8 cellular contexts compared by ENCODE assay signal in genomic region chr16:67029249-67030096, GRCh38. TPM values are rescaled to one million over a fixed set of nuclear protein-coding genes. Genes with fewer than 3 reads are reported as not detected.
DNase-seq lines count a peak whose midpoint lies in the region; ATAC-seq and TF ChIP-seq lines count a peak whose summit lies in the region.

No MANE protein-coding gene starts in this region.

- peaks cover 11% of the 10 kb centered on the region for H3K27me3 Mint-ChIP-seq in GM23338 (ENCODE audit: insufficient read depth, low read depth, poor library complexity)
- H3K27me3 Mint-ChIP-seq in activated CD8-positive, alpha-beta T cell treated with anti-CD3 and anti-CD28 coated beads, Interleukin-2, amount 10 ng/mL, durations not matched to agents 7 days and 5 days (ENCODE audit: low read depth) = no peaks in the 10 kb centered on the region
- no peaks in the 10 kb centered on the region for H3K27me3 Mint-ChIP-seq in effector memory CD8-positive, alpha-beta T cell

- peak overlapping the region; percentile 90 to 93 for H3K18ac ChIP-seq in mesenchymal stem cell (ENCODE audit: low read depth in 1 of 2, low read length in 2 of 2)

- H3K27ac ChIP-seq in GM23338 (ENCODE audit: low read depth) = no peak overlapping the region
- H3K27ac ChIP-seq in MM.1S (ENCODE audit: low read length) = peak overlapping the region; percentile 75; the same call in 1 of the 2 replicates
- peak overlapping the region; percentile 51 for H3K27ac ChIP-seq in mesenchymal stem cell (ENCODE audit: low read length, poor library complexity, severe bottlenecking)

- H4K20me1 ChIP-seq in GM23338 (replicated peaks; ENCODE audit: insufficient read depth) (peaks cover 28% of the 10 kb centered on the region), MM.1S (ENCODE audit: insufficient read depth, low read length) (0 out of 2 replicates have a peak, but pooled peaks cover 6% of the 10 kb centered on the region)

- peak overlapping the region; percentile 84 for H3K4me3 ChIP-seq in GM23338
- peak overlapping the region; percentile 71 for H3K4me3 ChIP-seq in MM.1S (ENCODE audit: low read length)
- peak overlapping the region; percentile 88 to 89 for H3K4me3 ChIP-seq in mesenchymal stem cell (ENCODE audit: insufficient read depth in 1 of 2, low read depth in 1 of 2, low read length in 2 of 2)

- peak overlapping the region; percentile 56 for H4K8ac ChIP-seq in mesenchymal stem cell (ENCODE audit: low read length)

- peaks cover 3% of the 10 kb centered on the region for H3K79me1 ChIP-seq in mesenchymal stem cell (replicated peaks; ENCODE audit: low read length, poor library complexity, severe bottlenecking)

- no peak overlapping the region for H3K27ac Mint-ChIP-seq in GM23338
- H3K27ac Mint-ChIP-seq in activated CD8-positive, alpha-beta T cell treated with anti-CD3 and anti-CD28 coated beads, Interleukin-2, amount 10 ng/mL, durations not matched to agents 7 days and 5 days = peak overlapping the region; percentile 93
- peak overlapping the region; percentile 65 to 92 for H3K27ac Mint-ChIP-seq in effector memory CD8-positive, alpha-beta T cell

- H3K27me3 ChIP-seq in GM23338 (ENCODE audit: insufficient read depth) (peaks cover 16% of the 10 kb centered on the region), MM.1S (replicated peaks; ENCODE audit: insufficient read depth, low read length) (no peaks in the 10 kb centered on the region), mesenchymal stem cell (ENCODE audit: control insufficient read depth in 1 of 2, insufficient read depth in 1 of 2, low read length in 2 of 2) (no peaks in the 10 kb centered on the region)

- peak overlapping the region; percentile 84 for H2BK5ac ChIP-seq in mesenchymal stem cell (ENCODE audit: low read depth, low read length, poor library complexity, severe bottlenecking)

- H3K9me3 ChIP-seq in MM.1S (replicated peaks; ENCODE audit: insufficient read depth, low read length) (no peaks in the 10 kb centered on the region), mesenchymal stem cell (ENCODE audit: control insufficient read depth, low read length) (no peaks in the 10 kb centered on the region)

- H3K4me2 ChIP-seq in GM23338 = peak overlapping the region; percentile 79
- peak overlapping the region; percentile 89 for H3K4me2 ChIP-seq in MM.1S (ENCODE audit: low read depth, low read length)
- peak overlapping the region; percentile 80 for H3K4me2 ChIP-seq in mesenchymal stem cell (ENCODE audit: low read length, poor library complexity, severe bottlenecking)

- CTCF ChIA-PET in activated CD8-positive, alpha-beta T cell treated with anti-CD3 and anti-CD28 coated beads, Interleukin-2, amount 10 ng/mL, durations not matched to agents 7 days and 5 days (lab: Charles Lee) = interaction anchor here (1.0 to 5.9 kb wide), 16 partner anchors 8 to 130 kb away, joined by 3 to 66 read pairs (median 4); partner anchors contain the start of genes B3GNT9, FBXL8 and TRADD

- H3K36me3 ChIP-seq in GM23338 (ENCODE audit: insufficient read depth) = no peaks in the 10 kb centered on the region
- peaks cover 5% of the 10 kb centered on the region; the same call in 1 of the 2 replicates for H3K36me3 ChIP-seq in MM.1S (replicated peaks; ENCODE audit: insufficient read depth, low read length)
- H3K36me3 ChIP-seq in mesenchymal stem cell (ENCODE audit: control insufficient read depth in 1 of 2, insufficient read depth in 2 of 2, low read depth in 1 of 2, low read length in 2 of 2) = peaks cover 4 to 16% of the 10 kb centered on the region in 2 experiments

- WGBS in mesenchymal stem cell = under 1% methylated on average over 100 of the region's 124 CpGs

- H3K9me2 ChIP-seq in GM23338 (ENCODE audit: insufficient read depth) (no peaks in the 10 kb centered on the region), MM.1S (replicated peaks; ENCODE audit: insufficient read depth, low read length) (no peaks in the 10 kb centered on the region)

- no peaks in the 10 kb centered on the region for H3F3A ChIP-seq in GM23338 (replicated peaks; ENCODE audit: low read depth)
- H3F3A ChIP-seq in MM.1S (ENCODE audit: insufficient read depth, low read length) = 0 out of 2 replicates have a peak, but pooled peaks cover 2% of the 10 kb centered on the region

- TF ChIP-seq CTCF in GM23338 (conservative IDR thresholded peaks at IDR 0.05; ENCODE audit: low read depth in 2 of 2) = no peak
- no peak for TF ChIP-seq CTCF in MM.1S (IDR thresholded peaks at IDR 0.05; ENCODE audit: low read length)

- H3K14ac ChIP-seq in mesenchymal stem cell (ENCODE audit: low read length in 2 of 2) = peak overlapping the region; percentile 40 to 81

- peak overlapping the region; percentile 88 for H2AFZ ChIP-seq in GM23338
- H2AFZ ChIP-seq in MM.1S (ENCODE audit: low read length) = peak overlapping the region; percentile 83
- peak overlapping the region; percentile 85 for H2AFZ ChIP-seq in mesenchymal stem cell (ENCODE audit: low read depth, low read length)

- H3K4me1 ChIP-seq in GM23338 (ENCODE audit: insufficient read depth) = peaks cover 10% of the 10 kb centered on the region
- peaks cover 15% of the 10 kb centered on the region for H3K4me1 ChIP-seq in MM.1S (ENCODE audit: low read length)
- H3K4me1 ChIP-seq in mesenchymal stem cell (ENCODE audit: control insufficient read depth, insufficient read depth, low read depth, low read length) = peaks cover 5% of the 10 kb centered on the region

- no peak overlapping the region for H2BK12ac ChIP-seq in mesenchymal stem cell (ENCODE audit: low read length in 2 of 2)

- no peak overlapping the region for H2AK5ac ChIP-seq in mesenchymal stem cell (ENCODE audit: low read length, severe bottlenecking)

- H2BK15ac ChIP-seq in mesenchymal stem cell (ENCODE audit: low read depth, poor library complexity, severe bottlenecking) = peak overlapping the region; percentile 78

- ATAC-seq in GM23338 = peak; percentile 38
- peak; percentile 31 for ATAC-seq in activated CD8-positive, alpha-beta T cell treated with anti-CD3 and anti-CD28 coated beads, Interleukin-2, amount 10 ng/mL, durations not matched to agents 7 days and 5 days
- ATAC-seq in effector memory CD8-positive, alpha-beta T cell (replicated peaks) = peak; percentile 31

- H4K91ac ChIP-seq in mesenchymal stem cell (ENCODE audit: low read length) = peak overlapping the region; percentile 86

- H3K4me1 Mint-ChIP-seq in GM23338 = peaks cover 9% of the 10 kb centered on the region
- peaks cover 61% of the 10 kb centered on the region for H3K4me1 Mint-ChIP-seq in activated CD8-positive, alpha-beta T cell treated with anti-CD3 and anti-CD28 coated beads, Interleukin-2, amount 10 ng/mL, durations not matched to agents 7 days and 5 days (ENCODE audit: low read depth)
- H3K4me1 Mint-ChIP-seq in effector memory CD8-positive, alpha-beta T cell (ENCODE audit: low read depth in 2 of 2) = peaks cover 12 to 33% of the 10 kb centered on the region in 2 donors

- DNase-seq in GM23338 (ENCODE audit: low spot score) (peak; percentile 25), MM.1S (peak; percentile 47), mesenchymal stem cell (peak; percentile 61), OCI-M2 (lab: John Stamatoyannopoulos, UW; ENCODE audit: unreplicated experiment) (no peak)
- DNase-seq in activated CD8-positive, alpha-beta T cell treated with anti-CD3 and anti-CD28 coated beads, Interleukin-2, amount 10 ng/mL, durations not matched to agents 7 days and 5 days = peak; percentile 67
- peak; percentile 35 to 56 (median 43) for DNase-seq in effector memory CD8-positive, alpha-beta T cell
- peak; percentile 17 for DNase-seq in stimulated activated CD8-positive, alpha-beta memory T cell treated with anti-CD3 and anti-CD28 coated beads, Interleukin-15, amount 100 ng/mL, for 1 hour (ENCODE audit: low read depth)

- H3K4me3 Mint-ChIP-seq in GM23338 = peak overlapping the region; percentile 89
- peak overlapping the region; percentile 95 for H3K4me3 Mint-ChIP-seq in activated CD8-positive, alpha-beta T cell treated with anti-CD3 and anti-CD28 coated beads, Interleukin-2, amount 10 ng/mL, durations not matched to agents 7 days and 5 days
- H3K4me3 Mint-ChIP-seq in effector memory CD8-positive, alpha-beta T cell = peak overlapping the region; percentile 83 to 84

- peaks cover 40% of the 10 kb centered on the region for H3K79me2 ChIP-seq in GM23338 (replicated peaks; ENCODE audit: insufficient read depth)
- H3K79me2 ChIP-seq in MM.1S (ENCODE audit: low read length) = peaks cover 53% of the 10 kb centered on the region

- peak overlapping the region; percentile 66 for H2BK120ac ChIP-seq in mesenchymal stem cell (ENCODE audit: low read depth, low read length)

- peak overlapping the region; percentile 93 to 94 for H3K4ac ChIP-seq in mesenchymal stem cell (ENCODE audit: low read depth in 1 of 2, low read length in 2 of 2)

- no peaks in the 10 kb centered on the region for H3K9me3 Mint-ChIP-seq in GM23338
- H3K9me3 Mint-ChIP-seq in activated CD8-positive, alpha-beta T cell treated with anti-CD3 and anti-CD28 coated beads, Interleukin-2, amount 10 ng/mL, durations not matched to agents 7 days and 5 days (ENCODE audit: insufficient read depth) = no peaks in the 10 kb centered on the region
- H3K9me3 Mint-ChIP-seq in effector memory CD8-positive, alpha-beta T cell = no peaks in the 10 kb centered on the region

- POLR2A ChIA-PET in activated CD8-positive, alpha-beta T cell treated with anti-CD3 and anti-CD28 coated beads, Interleukin-2, amount 10 ng/mL, durations not matched to agents 7 days and 5 days (lab: Charles Lee) = interaction anchor here (0.7 to 3.6 kb wide), 15 partner anchors 9 to 140 kb away, joined by 3 to 35 read pairs (median 4); partner anchors contain the start of genes B3GNT9, CES4A and PHAF1

- H3K9ac ChIP-seq in MM.1S (ENCODE audit: low read length) (peak overlapping the region; percentile 88), mesenchymal stem cell (ENCODE audit: low read length) (peak overlapping the region; percentile 94)

- peak overlapping the region; percentile 83 to 99 for H3K23ac ChIP-seq in mesenchymal stem cell (ENCODE audit: low read length in 2 of 2)

- TF ChIP-seq POLR2A in GM10847 (IDR thresholded peaks at IDR 0.05; ENCODE audit: extremely low read depth, insufficient read length) = peak; percentile 41

- peaks cover 2% of the 10 kb centered on the region; the same call in 2 of the 3 replicates for H3K36me3 Mint-ChIP-seq in GM23338 (ENCODE audit: low read depth)
- H3K36me3 Mint-ChIP-seq in activated CD8-positive, alpha-beta T cell treated with anti-CD3 and anti-CD28 coated beads, Interleukin-2, amount 10 ng/mL, durations not matched to agents 7 days and 5 days (ENCODE audit: low read depth) = peaks cover 36% of the 10 kb centered on the region
- peaks cover 25% of the 10 kb centered on the region for H3K36me3 Mint-ChIP-seq in effector memory CD8-positive, alpha-beta T cell (ENCODE audit: insufficient read depth)

RNA-seq across cellular contexts. Expression of gene CBFB, which starts 0.5 kb away (rescaled TPM):
- total RNA-seq in GM23338 (2014; rRNA removed; shearing (Covaris generic)) = 26.9 and 27.8 TPM in 2 replicates
- polyA plus RNA-seq in GM23338 (2016; fragmentation: Nextera tagmentation; extraction: Ambion mirVana) = 26.1 and 31.0 TPM in 2 replicates
- 100 to 1,000 TPM; 235 to 241 TPM for total RNA-seq in activated CD8-positive, alpha-beta T cell treated with anti-CD3 and anti-CD28 coated beads, Interleukin-2, amount 10 ng/mL, durations not matched to agents 7 days and 5 days
- polyA plus RNA-seq in mesenchymal stem cell (2013, experiment 1 of 2) = 37.0 TPM
- 40.1 TPM for polyA plus RNA-seq in mesenchymal stem cell (2013, experiment 2 of 2)

RNA-seq across cellular contexts. Expression of gene CES4A, which starts 41.1 kb away (rescaled TPM):
- total RNA-seq in GM23338 (2014; rRNA removed; shearing (Covaris generic)) = 0.10 and 0.39 TPM in 2 replicates
- polyA plus RNA-seq in GM23338 (2016; fragmentation: Nextera tagmentation; extraction: Ambion mirVana) = 0.16 and 0.42 TPM in 2 replicates
- 10 to 100 TPM; 10.5 to 12.0 TPM for total RNA-seq in activated CD8-positive, alpha-beta T cell treated with anti-CD3 and anti-CD28 coated beads, Interleukin-2, amount 10 ng/mL, durations not matched to agents 7 days and 5 days
- polyA plus RNA-seq in mesenchymal stem cell (2013, experiment 1 of 2) = 4.4 TPM
- 3.9 TPM for polyA plus RNA-seq in mesenchymal stem cell (2013, experiment 2 of 2)
